Comparison of ENCODE assay signal across 11 cellular contexts in genomic region chr1:242546441-242546840, GRCh38. TPM values are rescaled to one million over a fixed set of nuclear protein-coding genes. Genes with fewer than 3 reads are reported as not detected.
"Had no signal": no experiment of that assay in that cellular context is flagged by ENCODE, and none has a peak within 500 bp of the region (broad histone marks: within the 10 kb centered on the region; RNA-seq: fewer than 3 reads in every experiment).

No MANE protein-coding gene starts in this region.

- DNase-seq: GM23248, GOT3, H7, H9, HCEC 1CT, HFFc6 had no signal

- ATAC-seq: GM23338, HCT116 had no signal

- H3K36me3 ChIP-seq: HAP-1 had no signal

- H3K4me2 ChIP-seq: GM23338 had no signal

- FAIRE-seq: H1, H54 had no signal

- H3K9ac ChIP-seq: GM23248 had no signal

- H3K27ac ChIP-seq: GM23248 had no signal

- H3K4me3 ChIP-seq: GM23248, GM23338, HAP-1 had no signal

- H2AFZ ChIP-seq: GM23248, GM23338 had no signal

RNA-seq across cellular contexts. Expression of gene PLD5, which starts 21.9 kb away (rescaled TPM):
- total RNA-seq: GM23248, HFFc6 had no signal
